ENCODE assay signal across 16 cellular contexts in genomic region chr5:18742830-18743229, GRCh38.
DNase-seq lines count a peak whose midpoint lies in the region; ATAC-seq and TF ChIP-seq lines count a peak whose summit lies in the region.
"Had no signal": no experiment of that assay in that cellular context is flagged by ENCODE, and none has a peak within 500 bp of the region (broad histone marks: within the 10 kb centered on the region; RNA-seq: fewer than 3 reads in every experiment).

No MANE protein-coding gene starts in this region.

- in situ Hi-C loops in KBM-7 (cut with MboI; ENCODE audit: low pct_unique_long_range_greater_than_20kb, low sequenced_read_pairs), result no loop called here

- TF ChIP-seq CTCF in spleen (IDR thresholded peaks at IDR 0.05 in 8 of 11, conservative IDR thresholded peaks at IDR 0.05 in 3 of 11), result no peak

- H3K4me3 Mint-ChIP-seq in activated naive CD4-positive, alpha-beta T cell treated with anti-CD3 and anti-CD28 coated beads, Interleukin-2, amount 50 U/mL, for 24 hours, result peak overlapping the region; percentile 40
- H3K4me3 Mint-ChIP-seq in CD8-positive, alpha-beta memory T cell, result peak overlapping the region; percentile 16 to 85 (median 57)
- peak overlapping the region; percentile 0 for H3K4me3 Mint-ChIP-seq in central memory CD8-positive, alpha-beta T cell
- H3K4me3 Mint-ChIP-seq in activated CD8-positive, alpha-beta memory T cell treated with anti-CD3 and anti-CD28 coated beads, Interleukin-2, amount 10 ng/mL, durations not matched to agents 7 days and 5 days, result no peak overlapping the region

- CTCF ChIA-PET in CD8-positive, alpha-beta memory T cell (lab: Charles Lee), result no interaction called here
- CTCF ChIA-PET in activated CD8-positive, alpha-beta memory T cell treated with anti-CD3 and anti-CD28 coated beads, Interleukin-2, amount 10 ng/mL, durations not matched to agents 7 days and 5 days (lab: Charles Lee), result no interaction called here

- H3K27ac Mint-ChIP-seq in activated naive CD4-positive, alpha-beta T cell treated with anti-CD3 and anti-CD28 coated beads, Interleukin-2, amount 50 U/mL, for 24 hours, result no peak overlapping the region
- peak overlapping the region in 4 of 8 donors; percentile 24 to 77 (median 31) for H3K27ac Mint-ChIP-seq in CD8-positive, alpha-beta memory T cell
- H3K27ac Mint-ChIP-seq in central memory CD8-positive, alpha-beta T cell (ENCODE audit: low read depth), result peak overlapping the region; percentile 17
- H3K27ac Mint-ChIP-seq in activated CD8-positive, alpha-beta memory T cell treated with anti-CD3 and anti-CD28 coated beads, Interleukin-2, amount 10 ng/mL, durations not matched to agents 7 days and 5 days, result no peak overlapping the region

- intact Hi-C loops in spleen (cut with DNase I; ENCODE audit: low total_unique reads), result no loop called here

- H3K4me1 ChIP-seq in CD8-positive, alpha-beta memory T cell (ENCODE audit: insufficient read depth, low read length), result peaks cover 55% of the 10 kb centered on the region
- peaks cover 28 to 80% (median 64%) of the 10 kb centered on the region in 6 donors for H3K4me1 ChIP-seq in spleen

- no peak for DNase-seq in activated naive CD4-positive, alpha-beta T cell treated with anti-CD3 and anti-CD28 coated beads, Interleukin-2, amount 50 U/mL, for 16 hours
- no peak for DNase-seq in CD8-positive, alpha-beta memory T cell
- DNase-seq in central memory CD8-positive, alpha-beta T cell (ENCODE audit: low spot score in 2 of 2), result no peak
- DNase-seq in spleen (peak; percentile 67), KBM-7 (no peak)
- DNase-seq in activated CD8-positive, alpha-beta memory T cell treated with anti-CD3 and anti-CD28 coated beads, Interleukin-2, amount 10 ng/mL, durations not matched to agents 7 days and 5 days, result no peak
- DNase-seq: MG63, NCI-H1105 treated with DMSO at 0.1 percent for 48 hours, NCI-H187 treated with DMSO at 0.1 percent for 48 hours, NCI-H2171, NCI-H82, Peyer's patch, SHP77 had no signal

- H3K9me3 Mint-ChIP-seq in activated naive CD4-positive, alpha-beta T cell treated with anti-CD3 and anti-CD28 coated beads, Interleukin-2, amount 50 U/mL, for 24 hours, result no peaks in the 10 kb centered on the region
- H3K9me3 Mint-ChIP-seq in CD8-positive, alpha-beta memory T cell, result no peaks in the 10 kb centered on the region
- H3K9me3 Mint-ChIP-seq in central memory CD8-positive, alpha-beta T cell, result no peaks in the 10 kb centered on the region
- no peaks in the 10 kb centered on the region for H3K9me3 Mint-ChIP-seq in activated CD8-positive, alpha-beta memory T cell treated with anti-CD3 and anti-CD28 coated beads, Interleukin-2, amount 10 ng/mL, durations not matched to agents 7 days and 5 days (ENCODE audit: low read depth)

- 72 to 90% (median 80%) methylated on average over 5 to 7 of the region's 7 CpGs for WGBS in spleen, 5 donors

- peaks cover 12% of the 10 kb centered on the region for H3K36me3 Mint-ChIP-seq in activated naive CD4-positive, alpha-beta T cell treated with anti-CD3 and anti-CD28 coated beads, Interleukin-2, amount 50 U/mL, for 24 hours
- H3K36me3 Mint-ChIP-seq in CD8-positive, alpha-beta memory T cell, result peaks cover 3 to 40% (median 6%) of the 10 kb centered on the region in 3 donors
- H3K36me3 Mint-ChIP-seq in central memory CD8-positive, alpha-beta T cell (ENCODE audit: insufficient read depth), result peaks cover 20% of the 10 kb centered on the region
- H3K36me3 Mint-ChIP-seq in activated CD8-positive, alpha-beta memory T cell treated with anti-CD3 and anti-CD28 coated beads, Interleukin-2, amount 10 ng/mL, durations not matched to agents 7 days and 5 days, result peaks cover 34% of the 10 kb centered on the region

- TF ChIP-seq POLR2A in spleen (IDR thresholded peaks at IDR 0.05), result no peak

- H3K9me3 ChIP-seq in CD8-positive, alpha-beta memory T cell (ENCODE audit: low read length), result no peaks in the 10 kb centered on the region
- no peaks in the 10 kb centered on the region for H3K9me3 ChIP-seq in spleen
- H3K9me3 ChIP-seq: Peyer's patch had no signal

- ATAC-seq in central memory CD8-positive, alpha-beta T cell (replicated peaks; ENCODE audit: extremely low read depth, poor library complexity, severe bottlenecking), result no peak
- ATAC-seq in HG03521 (IDR thresholded peaks at IDR 0.05; ENCODE audit: unreplicated experiment), result no peak
- no peak for ATAC-seq in activated CD8-positive, alpha-beta memory T cell treated with anti-CD3 and anti-CD28 coated beads, Interleukin-2, amount 10 ng/mL, durations not matched to agents 7 days and 5 days

- POLR2A ChIA-PET in CD8-positive, alpha-beta memory T cell (lab: Charles Lee), result no interaction called here

- H3K27me3 ChIP-seq in CD8-positive, alpha-beta memory T cell (ENCODE audit: insufficient read depth, low read length, poor library complexity, severe bottlenecking), result no peaks in the 10 kb centered on the region
- no peaks in the 10 kb centered on the region for H3K27me3 ChIP-seq in spleen (replicated peaks in 1 of 7)
- H3K27me3 ChIP-seq: MG63, Peyer's patch had no signal

- no peak overlapping the region for H3K4me3 ChIP-seq in CD8-positive, alpha-beta memory T cell (ENCODE audit: low read length)
- H3K4me3 ChIP-seq in spleen, result no peak overlapping the region
- H3K4me3 ChIP-seq: MG63, Peyer's patch had no signal

- peaks cover 78% of the 10 kb centered on the region for H3K4me1 Mint-ChIP-seq in activated naive CD4-positive, alpha-beta T cell treated with anti-CD3 and anti-CD28 coated beads, Interleukin-2, amount 50 U/mL, for 24 hours
- peaks cover 73 to 85% (median 79%) of the 10 kb centered on the region in 3 donors for H3K4me1 Mint-ChIP-seq in CD8-positive, alpha-beta memory T cell
- H3K4me1 Mint-ChIP-seq in central memory CD8-positive, alpha-beta T cell, result peaks cover 59% of the 10 kb centered on the region
- peaks cover 50% of the 10 kb centered on the region for H3K4me1 Mint-ChIP-seq in activated CD8-positive, alpha-beta memory T cell treated with anti-CD3 and anti-CD28 coated beads, Interleukin-2, amount 10 ng/mL, durations not matched to agents 7 days and 5 days

- no peaks in the 10 kb centered on the region for H3K36me3 ChIP-seq in CD8-positive, alpha-beta memory T cell (ENCODE audit: insufficient read depth, low read length)
- H3K36me3 ChIP-seq in spleen, result no peaks in the 10 kb centered on the region
- H3K36me3 ChIP-seq: MG63, Peyer's patch had no signal

- H3K27ac ChIP-seq in CD8-positive, alpha-beta memory T cell (ENCODE audit: low read depth, low read length), result no peak overlapping the region
- H3K27ac ChIP-seq in spleen, result no peak overlapping the region
- H3K27ac ChIP-seq: KMS-11, Peyer's patch had no signal

- H3K27me3 Mint-ChIP-seq in activated naive CD4-positive, alpha-beta T cell treated with anti-CD3 and anti-CD28 coated beads, Interleukin-2, amount 50 U/mL, for 24 hours, result no peaks in the 10 kb centered on the region
- H3K27me3 Mint-ChIP-seq in CD8-positive, alpha-beta memory T cell, result no peaks in the 10 kb centered on the region
- no peaks in the 10 kb centered on the region for H3K27me3 Mint-ChIP-seq in central memory CD8-positive, alpha-beta T cell
- no peaks in the 10 kb centered on the region for H3K27me3 Mint-ChIP-seq in activated CD8-positive, alpha-beta memory T cell treated with anti-CD3 and anti-CD28 coated beads, Interleukin-2, amount 10 ng/mL, durations not matched to agents 7 days and 5 days
